9 cellular contexts compared by ENCODE assay signal in genomic region chr12:1532367-1532752, GRCh38.
A peak's percentile ranks its signal among the peaks of the same experiment; 100 is the strongest.
DNase-seq lines count a peak whose midpoint lies in the region; ATAC-seq and TF ChIP-seq lines count a peak whose summit lies in the region.
"Had no signal": no experiment of that assay in that cellular context is flagged by ENCODE, and none has a peak within 500 bp of the region (broad histone marks: within the 10 kb centered on the region; RNA-seq: fewer than 3 reads in every experiment).

No MANE protein-coding gene starts in this region.

- H3K27ac Mint-ChIP-seq in stimulated activated effector memory CD8-positive, alpha-beta T cell treated with anti-CD3 and anti-CD28 coated beads, Interleukin-12 subunit alpha, Interleukin-12 subunit beta, amount 100 ng/mL, for 72 hours, result no peak overlapping the region

- H3K9me3 ChIP-seq in PC-9 (ENCODE audit: insufficient read depth, low read depth), result no peaks in the 10 kb centered on the region

- POLR2A ChIA-PET in PC-9 (lab: Charles Lee; ENCODE audit: unreplicated experiment), result no interaction called here

- H3K4me1 ChIP-seq in PC-9 (replicated peaks; ENCODE audit: insufficient read depth), result no peaks in the 10 kb centered on the region

- no peaks in the 10 kb centered on the region for H3K9me2 ChIP-seq in PC-9 (ENCODE audit: insufficient read depth)

- no peaks in the 10 kb centered on the region for H3K9me3 Mint-ChIP-seq in stimulated activated effector memory CD8-positive, alpha-beta T cell treated with anti-CD3 and anti-CD28 coated beads, Interleukin-12 subunit alpha, Interleukin-12 subunit beta, amount 100 ng/mL, for 72 hours

- TF ChIP-seq CTCF in PC-9 (conservative IDR thresholded peaks at IDR 0.05) (no peak), fibroblast of the aortic adventitia (IDR thresholded peaks at IDR 0.05; ENCODE audit: insufficient read depth, low read length) (no peak), GM13977 (IDR thresholded peaks at IDR 0.05; ENCODE audit: extremely low read depth, insufficient read depth, missing control alignments) (no peak)

- H3K27me3 ChIP-seq in PC-9 (ENCODE audit: insufficient read depth, low read depth), result peaks cover 35% of the 10 kb centered on the region

- BruUV-seq in PC-9 (replicated peaks; lab: Mats Ljungman, UMichigan), result TSS peak; percentile 31

- no peak for ATAC-seq in stimulated activated effector memory CD8-positive, alpha-beta T cell treated with anti-CD3 and anti-CD28 coated beads, Interleukin-12 subunit alpha, Interleukin-12 subunit beta, amount 100 ng/mL, for 72 hours

- H3K27ac ChIP-seq in PC-9, result no peak overlapping the region

- CTCF ChIA-PET in PC-9 (lab: Charles Lee), result no interaction called here

- H3K4me1 Mint-ChIP-seq in stimulated activated effector memory CD8-positive, alpha-beta T cell treated with anti-CD3 and anti-CD28 coated beads, Interleukin-12 subunit alpha, Interleukin-12 subunit beta, amount 100 ng/mL, for 72 hours, result peaks cover 48% of the 10 kb centered on the region

- in situ Hi-C loops in GM13977 (cut with MboI; ENCODE audit: low pct_unique_long_range_greater_than_20kb, low sequenced_read_pairs, unreplicated experiment), result no loop called here

- peaks cover 8% of the 10 kb centered on the region for H3K36me3 Mint-ChIP-seq in stimulated activated effector memory CD8-positive, alpha-beta T cell treated with anti-CD3 and anti-CD28 coated beads, Interleukin-12 subunit alpha, Interleukin-12 subunit beta, amount 100 ng/mL, for 72 hours

- H3K4me3 ChIP-seq in PC-9 (no peak overlapping the region), fibroblast of the aortic adventitia (ENCODE audit: low read depth, low read length) (peak overlapping the region; percentile 64)

- no peaks in the 10 kb centered on the region for H4K20me1 ChIP-seq in PC-9 (ENCODE audit: insufficient read depth)

- no peaks in the 10 kb centered on the region for H3K79me2 ChIP-seq in PC-9 (ENCODE audit: low read depth)

- no peak overlapping the region for H2AFZ ChIP-seq in PC-9

- no peaks in the 10 kb centered on the region for H3K36me3 ChIP-seq in PC-9 (ENCODE audit: low read depth)

- H3F3A ChIP-seq in PC-9 (ENCODE audit: insufficient read depth, low read depth), result peaks cover 7% of the 10 kb centered on the region; the same call in 1 of the 2 replicates

- intact Hi-C loops in PC-9 (cut with micrococcal nuclease; ENCODE audit: unreplicated experiment), result no loop called here

- H3K4me3 Mint-ChIP-seq in stimulated activated effector memory CD8-positive, alpha-beta T cell treated with anti-CD3 and anti-CD28 coated beads, Interleukin-12 subunit alpha, Interleukin-12 subunit beta, amount 100 ng/mL, for 72 hours, result peak overlapping the region; percentile 80

- peak; percentile 50 for DNase-seq in activated CD8-positive, alpha-beta memory T cell treated with anti-CD3 and anti-CD28 coated beads, Interleukin-2, amount 50 U/mL, for 48 hours
- DNase-seq in activated CD8-positive, alpha-beta memory T cell treated with anti-CD3 and anti-CD28 coated beads, Interleukin-2, amount 50 U/mL, for 4 hours, result no peak
- DNase-seq in PC-9 (no peak), fibroblast of the aortic adventitia (ENCODE audit: low read depth) (no peak), GM13977 (ENCODE audit: low spot score) (no peak), AG20443 (ENCODE audit: low spot score) (no peak), C1 segment of cervical spinal cord (lab: John Stamatoyannopoulos, UW) (no peak)
- DNase-seq in stimulated activated effector memory CD8-positive, alpha-beta T cell treated with anti-CD3 and anti-CD28 coated beads, Interleukin-12 subunit alpha, Interleukin-12 subunit beta, amount 100 ng/mL, for 72 hours (ENCODE audit: low spot score in 2 of 2), result no peak
- DNase-seq: aorta had no signal

- H3K4me2 ChIP-seq in PC-9, result no peak overlapping the region
